Comparison of ENCODE assay signal across 13 cellular contexts in the genomic region with DNA sequence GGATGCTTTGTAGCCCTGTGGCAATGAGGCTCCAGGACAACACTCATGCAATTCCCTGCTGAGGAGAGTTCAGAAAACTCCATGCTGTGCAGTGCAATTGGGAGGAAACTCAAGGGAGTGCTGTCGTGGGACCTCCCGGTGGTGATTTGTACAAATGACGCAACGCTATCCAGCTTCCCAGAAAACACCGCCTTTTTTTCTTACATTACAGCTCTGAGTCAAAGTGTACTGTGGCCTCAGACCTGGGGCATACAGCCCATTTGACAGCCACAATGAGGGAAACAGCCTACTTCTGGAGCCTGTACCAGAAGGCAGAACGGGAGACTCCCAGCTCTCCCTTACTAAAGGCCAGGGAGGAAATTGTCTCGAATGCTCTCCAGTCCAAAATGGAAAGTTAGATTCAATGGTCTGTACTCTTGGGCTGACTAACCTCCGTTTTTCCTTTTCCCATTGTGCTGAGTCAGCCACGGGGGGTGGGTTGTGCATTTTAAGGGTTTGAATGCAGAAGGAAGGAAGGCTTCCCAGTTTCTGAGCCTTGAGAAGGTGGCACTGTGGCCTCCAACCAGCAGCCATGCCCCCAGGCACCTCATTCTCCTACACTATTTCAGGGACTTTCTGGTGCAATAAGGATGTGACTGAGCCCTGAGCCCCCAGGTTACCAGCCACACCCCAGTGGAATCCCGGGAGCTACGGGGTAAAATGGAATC. TPM values are rescaled to one million over a fixed set of nuclear protein-coding genes. Genes with fewer than 3 reads are reported as not detected.
DNase-seq lines count a peak whose midpoint lies in the region; ATAC-seq and TF ChIP-seq lines count a peak whose summit lies in the region.
"Had no signal": no experiment of that assay in that cellular context is flagged by ENCODE, and none has a peak within 500 bp of the region (broad histone marks: within the 10 kb centered on the region; RNA-seq: fewer than 3 reads in every experiment).

No MANE protein-coding gene starts in this region.

- peaks cover 7% of the 10 kb centered on the region for H3K27me3 ChIP-seq in CD8-positive, alpha-beta memory T cell (ENCODE audit: insufficient read depth, low read length, poor library complexity, severe bottlenecking)

- H3K4me1 ChIP-seq in CD8-positive, alpha-beta memory T cell (ENCODE audit: insufficient read depth, low read length), result no peaks in the 10 kb centered on the region

- peaks cover 18 to 38% of the 10 kb centered on the region in 2 donors for H3K27me3 Mint-ChIP-seq in natural killer cell treated with Interleukin-12 subunit alpha and Interleukin-12 subunit beta and Interleukin-15 and Interleukin-18, amount 100 ng/mL, for 72 hours
- H3K27me3 Mint-ChIP-seq in natural killer cell (ENCODE audit: low read depth in 2 of 2) (peaks cover 17 to 29% of the 10 kb centered on the region in 2 donors), mesothelial cell of epicardium (ENCODE audit: low read depth) (peaks cover 10% of the 10 kb centered on the region)
- peaks cover 6% of the 10 kb centered on the region for H3K27me3 Mint-ChIP-seq in dendritic cell treated with granulocyte-macrophage colony-stimulating factor and Interleukin-4, amounts not matched to agents 40 ng/mL and 50 ng/mL, for 4 days
- H3K27me3 Mint-ChIP-seq in CD8-positive, alpha-beta memory T cell, result peaks cover 13 to 73% of the 10 kb centered on the region in 2 donors

- no peaks in the 10 kb centered on the region for H3K36me3 Mint-ChIP-seq in natural killer cell treated with Interleukin-12 subunit alpha and Interleukin-12 subunit beta and Interleukin-15 and Interleukin-18, amount 100 ng/mL, for 72 hours
- H3K36me3 Mint-ChIP-seq in natural killer cell (no peaks in the 10 kb centered on the region), mesothelial cell of epicardium (no peaks in the 10 kb centered on the region)
- H3K36me3 Mint-ChIP-seq in dendritic cell treated with granulocyte-macrophage colony-stimulating factor and Interleukin-4, amounts not matched to agents 40 ng/mL and 50 ng/mL, for 4 days (ENCODE audit: low read depth), result no peaks in the 10 kb centered on the region
- no peaks in the 10 kb centered on the region for H3K36me3 Mint-ChIP-seq in CD8-positive, alpha-beta memory T cell
- H3K36me3 Mint-ChIP-seq: activated CD8-positive, alpha-beta memory T cell treated with anti-CD3 and anti-CD28 coated beads, Interleukin-2, amount 10 ng/mL, durations not matched to agents 7 days and 5 days; naive B cell had no signal

- H3K9me3 ChIP-seq in CD8-positive, alpha-beta memory T cell (ENCODE audit: low read length), result no peaks in the 10 kb centered on the region

- H3K36me3 ChIP-seq in CD8-positive, alpha-beta memory T cell (ENCODE audit: insufficient read depth, low read length), result no peaks in the 10 kb centered on the region

- H3K4me3 Mint-ChIP-seq in natural killer cell treated with Interleukin-12 subunit alpha and Interleukin-12 subunit beta and Interleukin-15 and Interleukin-18, amount 100 ng/mL, for 72 hours, result peak overlapping the region; percentile 22
- H3K4me3 Mint-ChIP-seq in natural killer cell, result no peak overlapping the region
- H3K4me3 Mint-ChIP-seq in dendritic cell treated with granulocyte-macrophage colony-stimulating factor and Interleukin-4, amounts not matched to agents 40 ng/mL and 50 ng/mL, for 4 days, result peak overlapping the region; percentile 35
- no peak overlapping the region for H3K4me3 Mint-ChIP-seq in mesothelial cell of epicardium
- no peak overlapping the region for H3K4me3 Mint-ChIP-seq in CD8-positive, alpha-beta memory T cell
- H3K4me3 Mint-ChIP-seq: activated CD8-positive, alpha-beta memory T cell treated with anti-CD3 and anti-CD28 coated beads, Interleukin-2, amount 10 ng/mL, durations not matched to agents 7 days and 5 days; naive B cell had no signal

- CTCF ChIA-PET in CD8-positive, alpha-beta memory T cell (lab: Charles Lee), result no interaction called here

- H3K9me3 Mint-ChIP-seq in natural killer cell treated with Interleukin-12 subunit alpha and Interleukin-12 subunit beta and Interleukin-15 and Interleukin-18, amount 100 ng/mL, for 72 hours, result peaks cover 3% of the 10 kb centered on the region
- no peaks in the 10 kb centered on the region for H3K9me3 Mint-ChIP-seq in natural killer cell
- no peaks in the 10 kb centered on the region for H3K9me3 Mint-ChIP-seq in dendritic cell treated with granulocyte-macrophage colony-stimulating factor and Interleukin-4, amounts not matched to agents 40 ng/mL and 50 ng/mL, for 4 days
- no peaks in the 10 kb centered on the region for H3K9me3 Mint-ChIP-seq in mesothelial cell of epicardium
- no peaks in the 10 kb centered on the region for H3K9me3 Mint-ChIP-seq in CD8-positive, alpha-beta memory T cell
- H3K9me3 Mint-ChIP-seq: naive B cell had no signal

- peak overlapping the region in 1 of 2 donors; percentile 56 for H3K27ac Mint-ChIP-seq in natural killer cell treated with Interleukin-12 subunit alpha and Interleukin-12 subunit beta and Interleukin-15 and Interleukin-18, amount 100 ng/mL, for 72 hours
- no peak overlapping the region for H3K27ac Mint-ChIP-seq in natural killer cell
- peak overlapping the region; percentile 82 for H3K27ac Mint-ChIP-seq in dendritic cell treated with granulocyte-macrophage colony-stimulating factor and Interleukin-4, amounts not matched to agents 40 ng/mL and 50 ng/mL, for 4 days
- H3K27ac Mint-ChIP-seq in mesothelial cell of epicardium, result peak overlapping the region; percentile 69
- no peak overlapping the region for H3K27ac Mint-ChIP-seq in CD8-positive, alpha-beta memory T cell
- H3K27ac Mint-ChIP-seq: activated CD8-positive, alpha-beta memory T cell treated with anti-CD3 and anti-CD28 coated beads, Interleukin-2, amount 10 ng/mL, durations not matched to agents 7 days and 5 days; naive B cell had no signal

- no peak overlapping the region for H3K4me3 ChIP-seq in CD8-positive, alpha-beta memory T cell (ENCODE audit: low read length)

- ATAC-seq in natural killer cell treated with Interleukin-12 subunit alpha and Interleukin-12 subunit beta and Interleukin-15 and Interleukin-18, amount 100 ng/mL, for 72 hours, result peak in 1 of 2 donors; percentile 67
- ATAC-seq in natural killer cell (no peak), GM21825 (IDR thresholded peaks at IDR 0.05; ENCODE audit: unreplicated experiment) (no peak)
- ATAC-seq: activated CD8-positive, alpha-beta memory T cell treated with anti-CD3 and anti-CD28 coated beads, Interleukin-2, amount 10 ng/mL, durations not matched to agents 7 days and 5 days; HCT116 had no signal

- intact Hi-C loops in natural killer cell (cut with micrococcal nuclease), result no loop called here
- intact Hi-C loops in dendritic cell treated with granulocyte-macrophage colony-stimulating factor and Interleukin-4, amounts not matched to agents 40 ng/mL and 50 ng/mL, for 4 days (cut with micrococcal nuclease), result no loop called here

- H3K4me1 Mint-ChIP-seq in natural killer cell treated with Interleukin-12 subunit alpha and Interleukin-12 subunit beta and Interleukin-15 and Interleukin-18, amount 100 ng/mL, for 72 hours (ENCODE audit: low read depth in 2 of 2), result peaks cover under 1 to 6% of the 10 kb centered on the region in 2 donors
- no peaks in the 10 kb centered on the region for H3K4me1 Mint-ChIP-seq in natural killer cell
- peaks cover 65% of the 10 kb centered on the region for H3K4me1 Mint-ChIP-seq in dendritic cell treated with granulocyte-macrophage colony-stimulating factor and Interleukin-4, amounts not matched to agents 40 ng/mL and 50 ng/mL, for 4 days (ENCODE audit: low read depth)
- peaks cover 53% of the 10 kb centered on the region for H3K4me1 Mint-ChIP-seq in mesothelial cell of epicardium
- peaks cover 0 to 5% (median 0%) of the 10 kb centered on the region in 3 donors for H3K4me1 Mint-ChIP-seq in CD8-positive, alpha-beta memory T cell

- no peak for TF ChIP-seq CTCF in natural killer cell (IDR thresholded peaks at IDR 0.05)
- no peak for TF ChIP-seq CTCF in mesothelial cell of epicardium (IDR thresholded peaks at IDR 0.05; ENCODE audit: unreplicated experiment)

- no peak overlapping the region for H3K27ac ChIP-seq in CD8-positive, alpha-beta memory T cell (ENCODE audit: low read depth, low read length)
- H3K27ac ChIP-seq: KMS-11 had no signal

- no peak for DNase-seq in natural killer cell treated with Interleukin-12 subunit alpha and Interleukin-12 subunit beta and Interleukin-15 and Interleukin-18, amount 100 ng/mL, for 72 hours (ENCODE audit: low spot score)
- DNase-seq in natural killer cell, result no peak
- DNase-seq in mesothelial cell of epicardium (ENCODE audit: low spot score in 2 of 2, unreplicated experiment in 2 of 2), result no peak
- DNase-seq in CD8-positive, alpha-beta memory T cell, result no peak
- DNase-seq in DMS53 (lab: John Stamatoyannopoulos, UW), result no peak
- no peak for DNase-seq in effector CD4-positive, alpha-beta T cell
- DNase-seq: activated CD8-positive, alpha-beta memory T cell treated with anti-CD3 and anti-CD28 coated beads, Interleukin-2, amount 10 ng/mL, durations not matched to agents 7 days and 5 days; naive B cell; RPMI8226 had no signal

- POLR2A ChIA-PET in CD8-positive, alpha-beta memory T cell (lab: Charles Lee), result no interaction called here

RNA-seq across cellular contexts. Expression of a gene that starts 16.4 kb away (rescaled TPM):
- total RNA-seq in natural killer cell treated with Interleukin-12 subunit alpha and Interleukin-12 subunit beta and Interleukin-15 and Interleukin-18, amount 100 ng/mL, for 72 hours, result 10 to 100 TPM; 90.3 to 95.7 TPM
- 1 to 10 TPM in 2 of 3 donors, not detected in 1; 1.4 to 5.0 TPM for total RNA-seq in natural killer cell
- 50.4 to 55.6 TPM (median 54.5 TPM) in 3 replicates for total RNA-seq in mesothelial cell of epicardium
- 10 to 100 TPM; 19.4 TPM for total RNA-seq in CD8-positive, alpha-beta memory T cell
- not detected for polyA plus RNA-seq in CD8-positive, alpha-beta memory T cell

Comparison
In these comparisons a context has a peak if more than half of its experiments do, and no peak if none do; other contexts are left out.
1. H3K4me3 Mint-ChIP-seq: peak in natural killer cell treated with Interleukin-12 subunit alpha and Interleukin-12 subunit beta and Interleukin-15 and Interleukin-18, amount 100 ng/mL, for 72 hours (single experiment) and dendritic cell treated with granulocyte-macrophage colony-stimulating factor and Interleukin-4, amounts not matched to agents 40 ng/mL and 50 ng/mL, for 4 days (single experiment); none in natural killer cell (single experiment), mesothelial cell of epicardium (single experiment) and CD8-positive, alpha-beta memory T cell (0 of 7).
2. H3K27ac Mint-ChIP-seq: peak in dendritic cell treated with granulocyte-macrophage colony-stimulating factor and Interleukin-4, amounts not matched to agents 40 ng/mL and 50 ng/mL, for 4 days (single experiment) and mesothelial cell of epicardium (single experiment); none in natural killer cell (0 of 2) and CD8-positive, alpha-beta memory T cell (0 of 8).